ENCODE assay signal across 1 cellular context in the genomic region with DNA sequence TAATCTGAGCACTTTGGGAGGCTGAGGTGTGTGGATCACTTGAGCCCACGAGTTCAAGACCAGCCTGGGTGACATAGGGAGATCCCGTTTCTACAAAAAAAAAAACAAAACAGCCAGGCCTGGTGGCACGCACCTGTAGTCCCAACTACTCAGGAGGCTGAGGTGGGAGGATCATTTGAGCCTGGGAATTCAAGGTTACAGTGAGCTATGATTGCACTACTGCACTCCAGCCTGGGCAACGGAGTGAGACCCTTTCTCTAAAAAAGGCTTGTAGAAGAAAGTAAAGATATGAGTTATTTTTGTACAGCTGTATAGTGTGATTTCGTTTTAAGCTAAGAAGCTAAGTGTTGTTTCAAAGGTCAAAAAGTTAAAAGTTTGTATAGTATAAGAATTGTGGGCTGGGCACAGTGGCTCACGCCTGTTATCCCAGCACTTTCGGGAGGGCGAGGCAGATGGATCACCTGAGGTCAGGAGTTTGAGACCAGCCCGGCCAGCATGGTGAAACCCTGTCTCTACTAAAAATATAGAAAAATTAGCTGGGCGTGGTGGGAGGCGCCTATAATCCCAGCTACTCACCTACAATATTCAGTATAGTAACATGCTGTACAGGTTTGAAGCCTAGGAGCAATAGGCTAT.
TF ChIP-seq lines count a peak whose summit lies in the region.

No MANE protein-coding gene starts in this region.

TF ChIP-seq in liver, 16 proteins besides CTCF, POLR2A, EP300 and RAD21 (continued from another document):
- TF ChIP-seq, protein P1, sequence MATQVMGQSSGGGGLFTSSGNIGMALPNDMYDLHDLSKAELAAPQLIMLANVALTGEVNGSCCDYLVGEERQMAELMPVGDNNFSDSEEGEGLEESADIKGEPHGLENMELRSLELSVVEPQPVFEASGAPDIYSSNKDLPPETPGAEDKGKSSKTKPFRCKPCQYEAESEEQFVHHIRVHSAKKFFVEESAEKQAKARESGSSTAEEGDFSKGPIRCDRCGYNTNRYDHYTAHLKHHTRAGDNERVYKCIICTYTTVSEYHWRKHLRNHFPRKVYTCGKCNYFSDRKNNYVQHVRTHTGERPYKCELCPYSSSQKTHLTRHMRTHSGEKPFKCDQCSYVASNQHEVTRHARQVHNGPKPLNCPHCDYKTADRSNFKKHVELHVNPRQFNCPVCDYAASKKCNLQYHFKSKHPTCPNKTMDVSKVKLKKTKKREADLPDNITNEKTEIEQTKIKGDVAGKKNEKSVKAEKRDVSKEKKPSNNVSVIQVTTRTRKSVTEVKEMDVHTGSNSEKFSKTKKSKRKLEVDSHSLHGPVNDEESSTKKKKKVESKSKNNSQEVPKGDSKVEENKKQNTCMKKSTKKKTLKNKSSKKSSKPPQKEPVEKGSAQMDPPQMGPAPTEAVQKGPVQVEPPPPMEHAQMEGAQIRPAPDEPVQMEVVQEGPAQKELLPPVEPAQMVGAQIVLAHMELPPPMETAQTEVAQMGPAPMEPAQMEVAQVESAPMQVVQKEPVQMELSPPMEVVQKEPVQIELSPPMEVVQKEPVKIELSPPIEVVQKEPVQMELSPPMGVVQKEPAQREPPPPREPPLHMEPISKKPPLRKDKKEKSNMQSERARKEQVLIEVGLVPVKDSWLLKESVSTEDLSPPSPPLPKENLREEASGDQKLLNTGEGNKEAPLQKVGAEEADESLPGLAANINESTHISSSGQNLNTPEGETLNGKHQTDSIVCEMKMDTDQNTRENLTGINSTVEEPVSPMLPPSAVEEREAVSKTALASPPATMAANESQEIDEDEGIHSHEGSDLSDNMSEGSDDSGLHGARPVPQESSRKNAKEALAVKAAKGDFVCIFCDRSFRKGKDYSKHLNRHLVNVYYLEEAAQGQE (IDR thresholded peaks at IDR 0.05): no peak
- no peak for TF ChIP-seq TAF1 (conservative IDR thresholded peaks at IDR 0.05)
